Comparison of ENCODE assay signal across 24 cellular contexts in genomic region chr22:16960884-16961249, GRCh38. TPM values are rescaled to one million over a fixed set of nuclear protein-coding genes. Genes with fewer than 3 reads are reported as not detected.
DNase-seq lines count a peak whose midpoint lies in the region; TF ChIP-seq lines count a peak whose summit lies in the region.
"Had no signal": no experiment of that assay in that cellular context is flagged by ENCODE, and none has a peak within 500 bp of the region (broad histone marks: within the 10 kb centered on the region; RNA-seq: fewer than 3 reads in every experiment).

No MANE protein-coding gene starts in this region.

- H3K4me1 Mint-ChIP-seq in chondrocyte (ENCODE audit: low read depth) (no peaks in the 10 kb centered on the region), osteocyte (ENCODE audit: unreplicated experiment) (no peaks in the 10 kb centered on the region)
- H3K4me1 Mint-ChIP-seq: CD14-positive monocyte; CD8-positive, alpha-beta memory T cell had no signal

- peak; percentile 10 for DNase-seq in AG20443 (ENCODE audit: low spot score)
- peak; percentile 13 for DNase-seq in GM10248 (ENCODE audit: extremely low spot score)
- peak; percentile 69 for DNase-seq in chondrocyte (ENCODE audit: low spot score)
- peak; percentile 66 for DNase-seq in osteocyte (ENCODE audit: extremely low spot score, unreplicated experiment)
- DNase-seq in NCI-H2227 (lab: John Stamatoyannopoulos, UW; ENCODE audit: unreplicated experiment) = no peak
- no peak for DNase-seq in EL
- DNase-seq in NCI-H2227 treated with DMSO at 0.1 percent for 48 hours (lab: John Stamatoyannopoulos, UW) = no peak
- DNase-seq: Calu3; CD8-positive, alpha-beta memory T cell; DMS79 treated with DMSO at 0.1 percent for 48 hours; IMR-90; KG1; MG63; NCI-H1105 treated with DMSO at 0.1 percent for 48 hours; NCI-H146; NCI-H2029; NCI-H510A; NCI-H69; RPMI8226; SHP77 had no signal

- POLR2A ChIA-PET in GM10248 (lab: Yijun Ruan, JAX) = no interaction called here

- CTCF ChIA-PET in GM10248 (lab: Yijun Ruan, JAX) = no interaction called here

- TF ChIP-seq CTCF in GM10248 (IDR thresholded peaks at IDR 0.05; ENCODE audit: control extremely low read depth, extremely low read depth, low read depth, missing control alignments) = no peak
- no peak for TF ChIP-seq CTCF in chondrocyte (IDR thresholded peaks at IDR 0.05)
- no peak for TF ChIP-seq CTCF in osteocyte (IDR thresholded peaks at IDR 0.05)

- H3K27ac Mint-ChIP-seq in chondrocyte (ENCODE audit: unreplicated experiment) (no peak overlapping the region), osteocyte (ENCODE audit: unreplicated experiment) (no peak overlapping the region)

- H3K27me3 Mint-ChIP-seq in chondrocyte (ENCODE audit: low read depth) (no peaks in the 10 kb centered on the region), osteocyte (ENCODE audit: unreplicated experiment) (no peaks in the 10 kb centered on the region)

- peaks cover 11% of the 10 kb centered on the region for H3K9me3 Mint-ChIP-seq in chondrocyte (ENCODE audit: low read depth)
- H3K9me3 Mint-ChIP-seq in osteocyte (ENCODE audit: unreplicated experiment) = peaks cover 6% of the 10 kb centered on the region
- H3K9me3 Mint-ChIP-seq: CD8-positive, alpha-beta memory T cell had no signal

- no peak overlapping the region for H3K4me3 Mint-ChIP-seq in chondrocyte (ENCODE audit: unreplicated experiment)
- no peak overlapping the region for H3K4me3 Mint-ChIP-seq in osteocyte (ENCODE audit: unreplicated experiment)
- H3K4me3 Mint-ChIP-seq: CD14-positive monocyte; CD8-positive, alpha-beta memory T cell had no signal

- H3K36me3 Mint-ChIP-seq in chondrocyte (ENCODE audit: low read depth) (no peaks in the 10 kb centered on the region), osteocyte (ENCODE audit: unreplicated experiment) (no peaks in the 10 kb centered on the region)
- H3K36me3 Mint-ChIP-seq: CD14-positive monocyte; CD8-positive, alpha-beta memory T cell had no signal

RNA-seq across cellular contexts. Expression of gene GAB4, which starts 47.2 kb away (rescaled TPM):
- not detected in 3 replicates for total RNA-seq in chondrocyte
- total RNA-seq in osteocyte = not detected in 2 replicates
- total RNA-seq: Calu3; CD8-positive, alpha-beta memory T cell; GM12878; H4; IMR-90; SK-MEL-5 had no signal

Comparison
In these comparisons a context has a peak if more than half of its experiments do, and no peak if none do; other contexts are left out.
1. DNase-seq: peak in AG20443 (single experiment), GM10248 (single experiment), chondrocyte (single experiment) and osteocyte (single experiment); none in NCI-H2227 (single experiment), EL (single experiment) and NCI-H2227 treated with DMSO at 0.1 percent for 48 hours (single experiment).